24 cellular contexts compared by ENCODE assay signal in genomic region chr12:54649825-54650224, GRCh38. TPM values are rescaled to one million over a fixed set of nuclear protein-coding genes. Genes with fewer than 3 reads are reported as not detected.
DNase-seq lines count a peak whose midpoint lies in the region; ATAC-seq and TF ChIP-seq lines count a peak whose summit lies in the region.
"Had no signal": no experiment of that assay in that cellular context is flagged by ENCODE, and none has a peak within 500 bp of the region (broad histone marks: within the 10 kb centered on the region; RNA-seq: fewer than 3 reads in every experiment).

No MANE protein-coding gene starts in this region.

- H3K9me3 ChIP-seq in Karpas-422 (ENCODE audit: low read length) (no peaks in the 10 kb centered on the region), esophagus muscularis mucosa (no peaks in the 10 kb centered on the region), psoas muscle (no peaks in the 10 kb centered on the region)
- H3K9me3 ChIP-seq: BE2C, BLaER1 had no signal

- WGBS in esophagus muscularis mucosa, result 79% methylated on average over 1 of the region's 1 CpG
- WGBS in psoas muscle, 3 donors, result 13 to 67% (median 22%) methylated on average over 1 of the region's 1 CpG

- H3K4me2 ChIP-seq in Karpas-422 (ENCODE audit: low read depth, low read length, poor library complexity, severe bottlenecking), result no peak overlapping the region
- H3K4me2 ChIP-seq: BLaER1 had no signal

- H4K20me1 ChIP-seq in Karpas-422 (ENCODE audit: insufficient read depth, low read depth, low read length), result no peaks in the 10 kb centered on the region
- H4K20me1 ChIP-seq: BLaER1 had no signal

- H2AFZ ChIP-seq in Karpas-422 (ENCODE audit: low read length), result no peak overlapping the region

- intact Hi-C loops in esophagus muscularis mucosa (cut with DNase I), result no loop called here
- intact Hi-C loops in psoas muscle (cut with DNase I), result no loop called here

- DNase-seq in Karpas-422 (peak; percentile 6), esophagus muscularis mucosa (ENCODE audit: extremely low spot score) (peak; percentile 62), psoas muscle (no peak), NCI-H748 treated with DMSO at 0.1 percent for 48 hours (lab: John Stamatoyannopoulos, UW) (no peak), NK-92 (lab: John Stamatoyannopoulos, UW; ENCODE audit: unreplicated experiment) (no peak)
- DNase-seq in stimulated activated CD4-positive, alpha-beta T cell treated with anti-CD3 and anti-CD28 coated beads, Interleukin-12 subunit alpha, Interleukin-12 subunit beta, amount 100 ng/mL, for 4 hours, result no peak
- no peak for DNase-seq in activated naive CD4-positive, alpha-beta T cell treated with anti-CD3 and anti-CD28 coated beads, Interleukin-2, amount 50 U/mL, for 16 hours
- DNase-seq: 8988T; ACHN; BE2C; C1 segment of cervical spinal cord; CD4-positive, alpha-beta memory T cell; CD4-positive, CD25-positive, alpha-beta regulatory T cell; CD8-positive, alpha-beta memory T cell; COR-L47; DMS 273 treated with DMSO at 0.1 percent for 48 hours; DMS153; DMS53; DMS79; GF-D8 had no signal

- H3K9me2 ChIP-seq in Karpas-422 (replicated peaks; ENCODE audit: insufficient read depth, low read length), result no peaks in the 10 kb centered on the region

- H3K79me2 ChIP-seq in Karpas-422 (ENCODE audit: low read length), result no peaks in the 10 kb centered on the region

- no peak for TF ChIP-seq POLR2A in esophagus muscularis mucosa (IDR thresholded peaks at IDR 0.05; ENCODE audit: low read depth)

- no peak overlapping the region for H3K9ac ChIP-seq in Karpas-422 (ENCODE audit: low read length)
- H3K9ac ChIP-seq: BLaER1 had no signal

- H3K4me3 ChIP-seq in Karpas-422 (ENCODE audit: low read length) (no peak overlapping the region), esophagus muscularis mucosa (no peak overlapping the region), psoas muscle (no peak overlapping the region)
- H3K4me3 ChIP-seq: BLaER1 had no signal

- no peak for TF ChIP-seq EP300 in esophagus muscularis mucosa (IDR thresholded peaks at IDR 0.05)

- H3K36me3 ChIP-seq in Karpas-422 (ENCODE audit: insufficient read depth, low read length), result no peaks in the 10 kb centered on the region
- no peaks in the 10 kb centered on the region for H3K36me3 ChIP-seq in esophagus muscularis mucosa
- no peaks in the 10 kb centered on the region for H3K36me3 ChIP-seq in psoas muscle (ENCODE audit: insufficient read depth in 1 of 2, low read depth in 1 of 2)
- H3K36me3 ChIP-seq: BE2C, BLaER1 had no signal

- H3K4me1 ChIP-seq in Karpas-422 (ENCODE audit: low read length), result no peaks in the 10 kb centered on the region
- H3K4me1 ChIP-seq in esophagus muscularis mucosa, result peaks cover 0 to 3% (median 0%) of the 10 kb centered on the region in 4 donors
- H3K4me1 ChIP-seq in psoas muscle, result peaks cover 6% of the 10 kb centered on the region
- H3K4me1 ChIP-seq: BE2C, BLaER1 had no signal

- no peaks in the 10 kb centered on the region for H3K27me3 ChIP-seq in Karpas-422 (ENCODE audit: low read length)
- H3K27me3 ChIP-seq in esophagus muscularis mucosa, result peaks cover 0 to 15% (median 0%) of the 10 kb centered on the region in 4 donors
- H3K27me3 ChIP-seq in psoas muscle (ENCODE audit: insufficient read depth in 3 of 3, low read length in 2 of 3), result peaks cover 0 to 3% (median 0%) of the 10 kb centered on the region in 3 donors
- H3K27me3 ChIP-seq: BLaER1 had no signal

- TF ChIP-seq CTCF in esophagus muscularis mucosa (IDR thresholded peaks at IDR 0.05) (no peak), psoas muscle (IDR thresholded peaks at IDR 0.05) (no peak)

- ATAC-seq in psoas muscle, result peak; percentile 56 to 87 (median 74)

- H3K27ac ChIP-seq in Karpas-422 (ENCODE audit: low read length), result no peak overlapping the region
- no peak overlapping the region for H3K27ac ChIP-seq in esophagus muscularis mucosa (replicated peaks in 1 of 4)
- no peak overlapping the region for H3K27ac ChIP-seq in psoas muscle
- H3K27ac ChIP-seq: BLaER1 had no signal

RNA-seq across cellular contexts. Expression of gene DCD, which starts 1.7 kb away (rescaled TPM):
- total RNA-seq in Karpas-422 (2014; rRNA removed; shearing (Covaris generic); ENCODE audit: low replicate concordance), result not detected in 2 replicates
- total RNA-seq in esophagus muscularis mucosa, result not detected
- not detected for total RNA-seq in psoas muscle
- polyA plus RNA-seq in psoas muscle, result not detected
- total RNA-seq: A673; CD4-positive, alpha-beta memory T cell; CD4-positive, CD25-positive, alpha-beta regulatory T cell; CD8-positive, alpha-beta memory T cell had no signal
- polyA plus RNA-seq: AG04450; CD14-positive monocyte; CD4-positive, alpha-beta memory T cell; CD4-positive, CD25-positive, alpha-beta regulatory T cell; CD8-positive, alpha-beta memory T cell had no signal

RNA-seq across cellular contexts. Expression of gene LACRT, which starts 15.1 kb away (rescaled TPM):
- total RNA-seq in Karpas-422 (2014; rRNA removed; shearing (Covaris generic); ENCODE audit: low replicate concordance), result not detected in 2 replicates
- total RNA-seq in esophagus muscularis mucosa, result not detected
- total RNA-seq in psoas muscle, result not detected
- polyA plus RNA-seq in psoas muscle, result not detected
- total RNA-seq: A673; CD4-positive, alpha-beta memory T cell; CD4-positive, CD25-positive, alpha-beta regulatory T cell; CD8-positive, alpha-beta memory T cell had no signal
- polyA plus RNA-seq: AG04450; CD14-positive monocyte; CD4-positive, alpha-beta memory T cell; CD4-positive, CD25-positive, alpha-beta regulatory T cell; CD8-positive, alpha-beta memory T cell had no signal

Comparison
In these comparisons a context has a peak if more than half of its experiments do, and no peak if none do; other contexts are left out.
1. DNase-seq: peak in Karpas-422 (single experiment) and esophagus muscularis mucosa (single experiment); none in psoas muscle (0 of 2), NCI-H748 treated with DMSO at 0.1 percent for 48 hours (single experiment), stimulated activated CD4-positive, alpha-beta T cell treated with anti-CD3 and anti-CD28 coated beads, Interleukin-12 subunit alpha, Interleukin-12 subunit beta, amount 100 ng/mL, for 4 hours (single experiment), NK-92 (single experiment) and activated naive CD4-positive, alpha-beta T cell treated with anti-CD3 and anti-CD28 coated beads, Interleukin-2, amount 50 U/mL, for 16 hours (single experiment).